ENCODE assay signal across 17 cellular contexts in genomic region chr2:37250869-37251740, GRCh38.
"Had no signal": no experiment of that assay in that cellular context is flagged by ENCODE, and none has a peak within 500 bp of the region (broad histone marks: within the 10 kb centered on the region; RNA-seq: fewer than 3 reads in every experiment).

No MANE protein-coding gene starts in this region.

- H3K9me3 ChIP-seq: breast epithelium, prostate gland, right lobe of liver had no signal

- ATAC-seq: activated CD4-positive, CD25-positive, alpha-beta regulatory T cell treated with anti-CD3 and anti-CD28 coated beads, Interleukin-2, amount 50 U/mL, for 24 hours; right lobe of liver; stimulated activated memory B cell treated with anti-CD40 and anti-IgM and Interleukin-4, amounts not matched to agents 10 μg/mL and 1 μg/mL and 100 μg/mL, for 72 hours had no signal

- H3K27ac ChIP-seq: breast epithelium, dorsolateral prefrontal cortex, hepatocyte, prostate gland, right lobe of liver had no signal

- H3K4me3 Mint-ChIP-seq: activated naive CD8-positive, alpha-beta T cell treated with anti-CD3 and anti-CD28 coated beads, Interleukin-2, amount 10 ng/mL, durations not matched to agents 7 days and 5 days; naive B cell; stimulated activated memory B cell treated with anti-CD40 and anti-IgM and Interleukin-4, amounts not matched to agents 10 μg/mL and 1 μg/mL and 100 μg/mL, for 72 hours; T-helper 2 cell treated with Interferon-gamma antibody and Interleukin-4, amounts not matched to agents 5 μg/mL and 100 μg/mL, for 36 hours had no signal

- H3K4me1 Mint-ChIP-seq: activated naive CD8-positive, alpha-beta T cell treated with anti-CD3 and anti-CD28 coated beads, Interleukin-2, amount 10 ng/mL, durations not matched to agents 7 days and 5 days; stimulated activated memory B cell treated with anti-CD40 and anti-IgM and Interleukin-4, amounts not matched to agents 10 μg/mL and 1 μg/mL and 100 μg/mL, for 72 hours had no signal

- H3K27me3 ChIP-seq: breast epithelium, dorsolateral prefrontal cortex, hepatocyte, right lobe of liver had no signal

- H3K4me2 ChIP-seq: hepatocyte had no signal

- H3K27ac Mint-ChIP-seq: activated naive CD8-positive, alpha-beta T cell treated with anti-CD3 and anti-CD28 coated beads, Interleukin-2, amount 10 ng/mL, durations not matched to agents 7 days and 5 days; stimulated activated memory B cell treated with anti-CD40 and anti-IgM and Interleukin-4, amounts not matched to agents 10 μg/mL and 1 μg/mL and 100 μg/mL, for 72 hours; T-helper 2 cell treated with Interferon-gamma antibody and Interleukin-4, amounts not matched to agents 5 μg/mL and 100 μg/mL, for 36 hours had no signal

- H3K27me3 Mint-ChIP-seq: activated naive CD8-positive, alpha-beta T cell treated with anti-CD3 and anti-CD28 coated beads, Interleukin-2, amount 10 ng/mL, durations not matched to agents 7 days and 5 days; naive B cell; stimulated activated memory B cell treated with anti-CD40 and anti-IgM and Interleukin-4, amounts not matched to agents 10 μg/mL and 1 μg/mL and 100 μg/mL, for 72 hours had no signal

- H3K4me1 ChIP-seq: breast epithelium, prostate gland, right lobe of liver had no signal

- DNase-seq: activated CD4-positive, alpha-beta T cell treated with anti-CD3 and anti-CD28 coated beads, Interleukin-2, amount 50 U/mL, for 4 hours; activated gamma-delta T cell; activated naive CD8-positive, alpha-beta T cell treated with anti-CD3 and anti-CD28 coated beads, Interleukin-2, amount 10 ng/mL, durations not matched to agents 7 days and 5 days; activated T-cell treated with anti-CD3 and anti-CD28 coated beads, Interleukin-2, amount 50 U/mL, for 1 hour; anterior cingulate cortex; dorsolateral prefrontal cortex; naive B cell; right lobe of liver; stimulated activated CD4-positive, alpha-beta T cell treated with anti-CD3 and anti-CD28 coated beads, Interleukin-1b, Interleukin-23, amount 100 ng/mL, for 48 hours; SW 1271; trophoblast cell had no signal

- H3K79me2 ChIP-seq: hepatocyte had no signal

- H2AFZ ChIP-seq: hepatocyte had no signal

- H3K4me3 ChIP-seq: breast epithelium, dorsolateral prefrontal cortex, hepatocyte, prostate gland, right lobe of liver had no signal

- H3K9me3 Mint-ChIP-seq: activated naive CD8-positive, alpha-beta T cell treated with anti-CD3 and anti-CD28 coated beads, Interleukin-2, amount 10 ng/mL, durations not matched to agents 7 days and 5 days; naive B cell; stimulated activated memory B cell treated with anti-CD40 and anti-IgM and Interleukin-4, amounts not matched to agents 10 μg/mL and 1 μg/mL and 100 μg/mL, for 72 hours; T-helper 2 cell treated with Interferon-gamma antibody and Interleukin-4, amounts not matched to agents 5 μg/mL and 100 μg/mL, for 36 hours had no signal
